In genomic region chr5:122774519-122774860, GRCh38 we compare ENCODE assay signal across 8 cellular contexts. TPM values are rescaled to one million over a fixed set of nuclear protein-coding genes. Genes with fewer than 3 reads are reported as not detected.
DNase-seq lines count a peak whose midpoint lies in the region; ATAC-seq and TF ChIP-seq lines count a peak whose summit lies in the region.

No MANE protein-coding gene starts in this region.

- ATAC-seq in HG03103 (IDR thresholded peaks at IDR 0.05; ENCODE audit: low read depth, unreplicated experiment): peak; percentile 29
- ATAC-seq in activated T-helper 17 cell treated with anti-CD3 and anti-CD28 coated beads, Interleukin-2, amount 50 U/mL, for 72 hours (replicated peaks): peak; percentile 37

- peak overlapping the region; percentile 63; the same call in 1 of the 2 replicates for H3K4me3 ChIP-seq in iPS-18c (ENCODE audit: insufficient read depth, low read depth, low read length)
- peak overlapping the region; percentile 73 to 94 (median 90) for H3K4me3 ChIP-seq in stomach

- H3K27ac Mint-ChIP-seq in activated CD4-positive, alpha-beta T cell treated with anti-CD3 and anti-CD28 coated beads, Interleukin-2, amount 10 ng/mL, durations not matched to agents 24 days and 14 days: peak overlapping the region; percentile 48
- peak overlapping the region; percentile 96 for H3K27ac Mint-ChIP-seq in activated T-helper 17 cell treated with anti-CD3 and anti-CD28 coated beads, Interleukin-2, amount 50 U/mL, for 72 hours

- H3K9me3 Mint-ChIP-seq in activated CD4-positive, alpha-beta T cell treated with anti-CD3 and anti-CD28 coated beads, Interleukin-2, amount 10 ng/mL, durations not matched to agents 24 days and 14 days: no peaks in the 10 kb centered on the region
- no peaks in the 10 kb centered on the region for H3K9me3 Mint-ChIP-seq in activated T-helper 17 cell treated with anti-CD3 and anti-CD28 coated beads, Interleukin-2, amount 50 U/mL, for 72 hours

- 28 to 37% (median 31%) methylated on average over 8 of the region's 8 CpGs for WGBS in stomach, 5 donors

- peaks cover 17 to 46% (median 27%) of the 10 kb centered on the region in 4 donors for H3K4me1 ChIP-seq in stomach

- H3K36me3 Mint-ChIP-seq in activated CD4-positive, alpha-beta T cell treated with anti-CD3 and anti-CD28 coated beads, Interleukin-2, amount 10 ng/mL, durations not matched to agents 24 days and 14 days (ENCODE audit: low read depth): peaks cover 2% of the 10 kb centered on the region
- H3K36me3 Mint-ChIP-seq in activated T-helper 17 cell treated with anti-CD3 and anti-CD28 coated beads, Interleukin-2, amount 50 U/mL, for 72 hours (ENCODE audit: low read depth): no peaks in the 10 kb centered on the region

- intact Hi-C loops in activated CD4-positive, alpha-beta T cell treated with anti-CD3 and anti-CD28 coated beads, Interleukin-2, amount 10 ng/mL, durations not matched to agents 24 days and 14 days (cut with micrococcal nuclease): loop anchor here (10.0 kb wide), 1 partner anchor 840 kb away; no protein-coding TSS in a partner anchor
- intact Hi-C loops in stomach (cut with DNase I; ENCODE audit: low total_unique reads): loop anchor here (10.0 kb wide), 1 partner anchor 70 kb away; the partner anchor contains the start of gene SNX24

- no peak for TF ChIP-seq POLR2A in stomach (IDR thresholded peaks at IDR 0.05)

- no peak for TF ChIP-seq EP300 in stomach (IDR thresholded peaks at IDR 0.05)

- TF ChIP-seq CTCF in stomach (IDR thresholded peaks at IDR 0.05): no peak

- peak overlapping the region; percentile 37 to 95 (median 89) for H3K27ac ChIP-seq in stomach

- peaks cover 16% of the 10 kb centered on the region for H3K4me1 Mint-ChIP-seq in activated CD4-positive, alpha-beta T cell treated with anti-CD3 and anti-CD28 coated beads, Interleukin-2, amount 10 ng/mL, durations not matched to agents 24 days and 14 days
- peaks cover 20% of the 10 kb centered on the region for H3K4me1 Mint-ChIP-seq in activated T-helper 17 cell treated with anti-CD3 and anti-CD28 coated beads, Interleukin-2, amount 50 U/mL, for 72 hours

- peak overlapping the region; percentile 94 for H3K4me3 Mint-ChIP-seq in activated CD4-positive, alpha-beta T cell treated with anti-CD3 and anti-CD28 coated beads, Interleukin-2, amount 10 ng/mL, durations not matched to agents 24 days and 14 days
- H3K4me3 Mint-ChIP-seq in activated T-helper 17 cell treated with anti-CD3 and anti-CD28 coated beads, Interleukin-2, amount 50 U/mL, for 72 hours: peak overlapping the region; percentile 99

- no peak for DNase-seq in activated CD4-positive, alpha-beta T cell treated with anti-CD3 and anti-CD28 coated beads, Interleukin-2, amount 10 ng/mL, durations not matched to agents 24 days and 14 days
- no peak for DNase-seq in activated CD4-positive, alpha-beta T cell treated with anti-CD3 and anti-CD28 coated beads for 48 hours
- DNase-seq in stomach (no peak), NCI-H226 (no peak), activated gamma-delta T cell treated with Interleukin-2 at 50 U/mL for 16 hours (no peak)

- H3K27me3 Mint-ChIP-seq in activated CD4-positive, alpha-beta T cell treated with anti-CD3 and anti-CD28 coated beads, Interleukin-2, amount 10 ng/mL, durations not matched to agents 24 days and 14 days: peaks cover 27% of the 10 kb centered on the region
- no peaks in the 10 kb centered on the region for H3K27me3 Mint-ChIP-seq in activated T-helper 17 cell treated with anti-CD3 and anti-CD28 coated beads, Interleukin-2, amount 50 U/mL, for 72 hours

- H3K27me3 ChIP-seq in stomach: no peaks in the 10 kb centered on the region

- no peaks in the 10 kb centered on the region for H3K36me3 ChIP-seq in stomach

- H3K9me3 ChIP-seq in iPS-18c (ENCODE audit: control insufficient read depth, insufficient read depth, low read length) (no peaks in the 10 kb centered on the region), stomach (no peaks in the 10 kb centered on the region)

RNA-seq across cellular contexts. Expression of gene SNX2, which starts 0.4 kb away (rescaled TPM):
- total RNA-seq in activated CD4-positive, alpha-beta T cell treated with anti-CD3 and anti-CD28 coated beads, Interleukin-2, amount 10 ng/mL, durations not matched to agents 24 days and 14 days: 33.8 and 36.5 TPM in 2 replicates
- 10 to 100 TPM; 38.3 to 47.5 TPM for total RNA-seq in activated T-helper 17 cell treated with anti-CD3 and anti-CD28 coated beads, Interleukin-2, amount 50 U/mL, for 72 hours
- total RNA-seq in stomach: 100 to 1,000 TPM in 1 of 5 donors, 10 to 100 TPM in 4; 22.8 to 504 (median 68.3) TPM
- 10 to 100 TPM; 28.5 to 68.0 (median 37.7) TPM for polyA plus RNA-seq in stomach
